13 cellular contexts compared by ENCODE assay signal in genomic region chr7:12719978-12720377, GRCh38. TPM values are rescaled to one million over a fixed set of nuclear protein-coding genes. Genes with fewer than 3 reads are reported as not detected.
A peak's percentile ranks its signal among the peaks of the same experiment; 100 is the strongest.
DNase-seq lines count a peak whose midpoint lies in the region; TF ChIP-seq lines count a peak whose summit lies in the region.
"Had no signal": no experiment of that assay in that cellular context is flagged by ENCODE, and none has a peak within 500 bp of the region (broad histone marks: within the 10 kb centered on the region; RNA-seq: fewer than 3 reads in every experiment).

No MANE protein-coding gene starts in this region.

- intact Hi-C loops in esophagus squamous epithelium (cut with DNase I) = no loop called here
- intact Hi-C loops in spleen (cut with DNase I; ENCODE audit: low total_unique reads) = no loop called here

- H3K36me3 Mint-ChIP-seq in neural progenitor cell = peaks cover 2% of the 10 kb centered on the region

- peaks cover 17% of the 10 kb centered on the region for H3K9me3 Mint-ChIP-seq in neural progenitor cell
- H3K9me3 Mint-ChIP-seq: nephron progenitor cell had no signal

- WGBS in esophagus squamous epithelium, 2 donors = 22 to 30% methylated on average over 6 of the region's 6 CpGs
- 19 to 50% (median 23%) methylated on average over 6 of the region's 6 CpGs for WGBS in spleen, 5 donors

- H3K9me3 ChIP-seq in esophagus squamous epithelium (no peaks in the 10 kb centered on the region), spleen (no peaks in the 10 kb centered on the region), neural progenitor cell (ENCODE audit: low read depth) (no peaks in the 10 kb centered on the region)

- H3K79me2 ChIP-seq in neural progenitor cell (ENCODE audit: low read depth) = no peaks in the 10 kb centered on the region

- H3K4me2 ChIP-seq in neural progenitor cell = no peak overlapping the region

- TF ChIP-seq CTCF in esophagus squamous epithelium (IDR thresholded peaks at IDR 0.05) = no peak
- TF ChIP-seq CTCF in spleen (IDR thresholded peaks at IDR 0.05 in 8 of 11, conservative IDR thresholded peaks at IDR 0.05 in 3 of 11) = no peak
- TF ChIP-seq CTCF in neural progenitor cell (IDR thresholded peaks at IDR 0.05) = no peak
- no peak for TF ChIP-seq CTCF in GM20000 (IDR thresholded peaks at IDR 0.05; ENCODE audit: extremely low read depth, missing control alignments)

- H3K27ac ChIP-seq in esophagus squamous epithelium (peak overlapping the region; percentile 82 to 92 (median 86)), spleen (peak overlapping the region; percentile 51 to 84 (median 76)), neural progenitor cell (no peak overlapping the region)

- in situ Hi-C loops in KBM-7 (cut with MboI; ENCODE audit: low pct_unique_long_range_greater_than_20kb, low sequenced_read_pairs) = no loop called here

- H3K4me3 ChIP-seq in esophagus squamous epithelium (no peak overlapping the region), spleen (no peak overlapping the region), neural progenitor cell (no peak overlapping the region)

- no peak overlapping the region for H3K27ac Mint-ChIP-seq in neural progenitor cell

- no peak overlapping the region for H2AFZ ChIP-seq in neural progenitor cell (replicated peaks)

- no peaks in the 10 kb centered on the region for H3K36me3 ChIP-seq in esophagus squamous epithelium
- no peaks in the 10 kb centered on the region for H3K36me3 ChIP-seq in spleen
- no peaks in the 10 kb centered on the region for H3K36me3 ChIP-seq in neural progenitor cell

- H3K9ac ChIP-seq in neural progenitor cell = no peak overlapping the region

- no peaks in the 10 kb centered on the region for H3K27me3 Mint-ChIP-seq in neural progenitor cell (ENCODE audit: insufficient read depth, low read depth)

- no peak for TF ChIP-seq POLR2A in esophagus squamous epithelium (IDR thresholded peaks at IDR 0.05)
- no peak for TF ChIP-seq POLR2A in spleen (IDR thresholded peaks at IDR 0.05)

- no peaks in the 10 kb centered on the region for H3K27me3 ChIP-seq in esophagus squamous epithelium
- no peaks in the 10 kb centered on the region for H3K27me3 ChIP-seq in spleen (replicated peaks in 1 of 7)
- H3K27me3 ChIP-seq in neural progenitor cell = no peaks in the 10 kb centered on the region

- H3K4me3 Mint-ChIP-seq in neural progenitor cell = no peak overlapping the region
- H3K4me3 Mint-ChIP-seq: nephron progenitor cell had no signal

- H3K4me1 ChIP-seq in esophagus squamous epithelium (peaks cover 33 to 84% (median 52%) of the 10 kb centered on the region in 3 donors), spleen (peaks cover 0 to 65% (median 22%) of the 10 kb centered on the region in 6 donors), neural progenitor cell (peaks cover 33% of the 10 kb centered on the region)

- DNase-seq in KBM-7 (peak; percentile 43), RPMI7951 (ENCODE audit: low read depth) (peak; percentile 14), esophagus squamous epithelium (lab: John Stamatoyannopoulos, UW) (no peak), spleen (no peak), activated gamma-delta T cell treated with Interleukin-2 at 50 U/mL for 16 hours (no peak), neural progenitor cell (ENCODE audit: low spot score) (no peak), GM20000 (ENCODE audit: low spot score) (no peak), pons (ENCODE audit: low spot score) (no peak)
- DNase-seq: activated effector memory CD4-positive, alpha-beta T cell treated with anti-CD3 and anti-CD28 coated beads, Interleukin-2, amount 50 U/mL, for 16 hours; NCI-H1436; nephron progenitor cell; stimulated activated CD4-positive, alpha-beta T cell treated with anti-CD3 and anti-CD28 coated beads, Interleukin-2, amount 100 ng/mL, for 24 hours; substantia nigra had no signal

- no peaks in the 10 kb centered on the region for H4K20me1 ChIP-seq in neural progenitor cell (ENCODE audit: low read depth)

- peaks cover 41% of the 10 kb centered on the region for H3K4me1 Mint-ChIP-seq in neural progenitor cell

- peaks cover 30% of the 10 kb centered on the region for H3F3A ChIP-seq in neural progenitor cell (ENCODE audit: low read depth)

RNA-seq across cellular contexts. Expression of gene ARL4A, which starts 32.5 kb away (rescaled TPM):
- 37.9 and 39.9 TPM in 2 replicates for total RNA-seq in RPMI7951 (2014; rRNA removed; shearing (Covaris generic))
- total RNA-seq in esophagus squamous epithelium = 100 to 1,000 TPM in 1 of 4 donors, 10 to 100 TPM in 3; 40.5 to 102 (median 48.5) TPM
- 10 to 100 TPM; 15.8 to 40.9 (median 31.9) TPM for total RNA-seq in spleen
- 10 to 100 TPM; 12.9 to 25.3 (median 15.8) TPM for polyA plus RNA-seq in spleen
- 36.4 and 43.5 TPM in 2 replicates for total RNA-seq in neural progenitor cell (ENCODE audit: low replicate concordance)

Comparison
In these comparisons a context has a peak if more than half of its experiments do, and no peak if none do; other contexts are left out.
1. DNase-seq: peak in KBM-7 (single experiment) and RPMI7951 (single experiment); none in esophagus squamous epithelium (single experiment), spleen (single experiment), activated gamma-delta T cell treated with Interleukin-2 at 50 U/mL for 16 hours (single experiment), neural progenitor cell (single experiment), GM20000 (single experiment) and pons (single experiment).